ENCODE assay signal across 31 cellular contexts in the genomic region with DNA sequence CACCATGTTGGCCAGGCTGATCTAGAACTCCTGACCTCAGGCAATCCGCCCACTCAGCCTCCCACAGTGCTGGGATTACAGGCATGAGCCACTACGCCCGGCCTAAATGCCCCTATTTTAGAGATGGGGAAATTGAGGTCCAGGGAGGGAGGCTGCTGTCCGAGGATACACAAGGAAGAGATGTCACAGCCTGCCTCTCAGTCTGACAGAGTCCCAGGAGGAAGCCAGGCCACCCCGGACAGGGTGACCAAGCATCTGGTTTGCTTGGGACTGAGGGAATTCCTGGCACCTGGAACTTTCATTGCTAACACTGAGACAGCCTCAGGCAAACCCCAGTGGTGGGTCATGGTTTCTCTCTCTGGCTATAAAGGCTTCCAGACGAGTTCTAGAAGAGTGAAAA. TPM values are rescaled to one million over a fixed set of nuclear protein-coding genes. Genes with fewer than 3 reads are reported as not detected.
DNase-seq lines count a peak whose midpoint lies in the region; ATAC-seq and TF ChIP-seq lines count a peak whose summit lies in the region.
"Had no signal": no experiment of that assay in that cellular context is flagged by ENCODE, and none has a peak within 500 bp of the region (broad histone marks: within the 10 kb centered on the region; RNA-seq: fewer than 3 reads in every experiment).

No MANE protein-coding gene starts in this region.

- H3K27ac Mint-ChIP-seq in stimulated activated naive B cell treated with anti-CD40 and anti-IgM and Interleukin-4, amounts not matched to agents 10 μg/mL and 1 μg/mL and 100 μg/mL, for 72 hours, result peak overlapping the region; percentile 84
- no peak overlapping the region for H3K27ac Mint-ChIP-seq in natural killer cell
- H3K27ac Mint-ChIP-seq: activated B cell treated with CpG ODN at 0.5 μM for 24 hours, endodermal cell had no signal

- intact Hi-C loops in OCI-LY7 (cut with micrococcal nuclease; ENCODE audit: unreplicated experiment) (loop anchor here (2.0 kb wide), 1 partner anchor 31 kb away; a partner anchor contains a TSS), natural killer cell (cut with micrococcal nuclease) (no loop called here)

- H3K9me3 Mint-ChIP-seq in stimulated activated naive B cell treated with anti-CD40 and anti-IgM and Interleukin-4, amounts not matched to agents 10 μg/mL and 1 μg/mL and 100 μg/mL, for 72 hours, result no peaks in the 10 kb centered on the region
- no peaks in the 10 kb centered on the region for H3K9me3 Mint-ChIP-seq in natural killer cell
- H3K9me3 Mint-ChIP-seq: activated B cell treated with CpG ODN at 0.5 μM for 24 hours; activated T-cell treated with anti-CD3 and anti-CD28 coated beads, Interleukin-2, amount 50 U/mL, for 4 hours; endodermal cell; neural crest cell had no signal

- CTCF ChIA-PET in SK-N-SH (lab: Yijun Ruan, JAX) (interaction anchor here (1.4 kb wide), 1 partner anchor 31 kb away, joined by 3 read pairs; a partner anchor contains a TSS), OCI-LY7 (lab: Charles Lee; ENCODE audit: unreplicated experiment) (no interaction called here)

- no peaks in the 10 kb centered on the region for H3K27me3 ChIP-seq in SK-N-SH (ENCODE audit: insufficient read depth)
- H3K27me3 ChIP-seq: pancreas, transverse colon had no signal

- H3K9ac ChIP-seq in SK-N-SH, result no peak overlapping the region

- DNase-seq in SK-N-SH (peak; percentile 36), OCI-LY7 (ENCODE audit: low spot score) (peak; percentile 21), natural killer cell (no peak), amygdala (lab: John Stamatoyannopoulos, UW) (no peak), epidermal melanocyte (ENCODE audit: insufficient read length, low spot score) (no peak)
- no peak for DNase-seq in stimulated activated naive B cell treated with anti-CD40 and anti-IgM and Interleukin-4, amounts not matched to agents 10 μg/mL and 1 μg/mL and 100 μg/mL, for 72 hours
- DNase-seq: activated B cell treated with CpG ODN at 0.5 μM for 24 hours; activated CD4-positive, alpha-beta T cell treated with anti-CD3 and anti-CD28 coated beads, Interleukin-2, amount 50 U/mL, for 1 hour; activated gamma-delta T cell treated with Interleukin-2 at 50 U/mL for 16 hours; activated T-cell treated with anti-CD3 and anti-CD28 coated beads, Interleukin-2, amount 50 U/mL, for 4 hours; COR-L47; dermis blood vessel endothelial cell; DMS53; endodermal cell; GDM1; left ventricle myocardium inferior; mesenchymal stem cell; NCI-H1048; NCI-H2171; pancreas; stimulated activated CD4-positive, alpha-beta T cell treated with anti-CD3 and anti-CD28 coated beads, Interleukin-2, amount 100 ng/mL, for 24 hours; T-helper 1 cell; transverse colon had no signal

- H2AFZ ChIP-seq in SK-N-SH (ENCODE audit: low read depth) (no peak overlapping the region), OCI-LY7 (ENCODE audit: low read length) (peak overlapping the region; percentile 95)

- POLR2A ChIA-PET in SK-N-SH (lab: Yijun Ruan, JAX) (no interaction called here), OCI-LY7 (lab: Charles Lee) (no interaction called here)

- H4K20me1 ChIP-seq in SK-N-SH (ENCODE audit: insufficient read depth) (no peaks in the 10 kb centered on the region), OCI-LY7 (ENCODE audit: insufficient read depth, low read length) (no peaks in the 10 kb centered on the region)

- H3F3A ChIP-seq in SK-N-SH (replicated peaks; ENCODE audit: insufficient read depth), result no peaks in the 10 kb centered on the region

- H3K36me3 ChIP-seq in SK-N-SH (replicated peaks in 1 of 2; ENCODE audit: control insufficient read depth in 1 of 2, insufficient read depth in 2 of 2, low read length in 1 of 2) (no peaks in the 10 kb centered on the region), OCI-LY7 (ENCODE audit: insufficient read depth, low read length) (no peaks in the 10 kb centered on the region)
- H3K36me3 ChIP-seq: left ventricle myocardium inferior, pancreas, transverse colon had no signal

- H3K9me2 ChIP-seq in SK-N-SH (no peaks in the 10 kb centered on the region), OCI-LY7 (ENCODE audit: insufficient read depth, low read length) (no peaks in the 10 kb centered on the region)

- peaks cover 0 to 2% of the 10 kb centered on the region in 2 experiments; a peak in 1 of 4 replicates for H3K4me1 ChIP-seq in SK-N-SH (ENCODE audit: control insufficient read depth in 1 of 2, insufficient read depth in 2 of 2, low read depth in 1 of 2, low read length in 1 of 2)
- peaks cover 63% of the 10 kb centered on the region for H3K4me1 ChIP-seq in OCI-LY7 (ENCODE audit: insufficient read depth, low read length, poor library complexity, severe bottlenecking)
- H3K4me1 ChIP-seq: left ventricle myocardium inferior, pancreas, transverse colon had no signal

- no peak for TF ChIP-seq CTCF in SK-N-SH (IDR thresholded peaks at IDR 0.05)
- no peak for TF ChIP-seq CTCF in OCI-LY7 (conservative IDR thresholded peaks at IDR 0.05; ENCODE audit: low read length)
- no peak for TF ChIP-seq CTCF in natural killer cell (IDR thresholded peaks at IDR 0.05)

- H3K4me2 ChIP-seq in SK-N-SH (no peak overlapping the region), OCI-LY7 (ENCODE audit: low read length) (peak overlapping the region; percentile 40)

- H3K27ac ChIP-seq in SK-N-SH (ENCODE audit: low read depth in 2 of 2, low read length in 1 of 2), result no peak overlapping the region
- H3K27ac ChIP-seq in OCI-LY7 (ENCODE audit: low read depth, low read length, poor library complexity, severe bottlenecking), result peak overlapping the region; percentile 62
- H3K27ac ChIP-seq: 22Rv1, C4-2B, left ventricle myocardium inferior, pancreas, RWPE1, transverse colon had no signal

- no peak for TF ChIP-seq EP300 in SK-N-SH (IDR thresholded peaks at IDR 0.05; ENCODE audit: borderline replicate concordance in 1 of 2, low read depth in 1 of 2, low read length in 1 of 2)

- no TSS peak for BruUV-seq in OCI-LY7 (replicated peaks; lab: Mats Ljungman, UMichigan)

- ATAC-seq in SK-N-SH treated with all-trans-retinoic acid at 6 μM for 48 hours (no peak), GM21723 (IDR thresholded peaks at IDR 0.05; ENCODE audit: unreplicated experiment) (peak; percentile 17), natural killer cell (no peak)
- no peak for ATAC-seq in stimulated activated naive B cell treated with anti-CD40 and anti-IgM and Interleukin-4, amounts not matched to agents 10 μg/mL and 1 μg/mL and 100 μg/mL, for 72 hours (replicated peaks)
- ATAC-seq: activated T-cell treated with anti-CD3 and anti-CD28 coated beads, Interleukin-2, amount 50 U/mL, for 4 hours; esophagus mucosa; HCT116; pancreas had no signal

- H3K9me3 ChIP-seq in SK-N-SH (no peaks in the 10 kb centered on the region), OCI-LY7 (ENCODE audit: low read length) (no peaks in the 10 kb centered on the region)
- H3K9me3 ChIP-seq: left ventricle myocardium inferior, pancreas, transverse colon had no signal

- 60% methylated on average over 6 of the region's 6 CpGs for WGBS in SK-N-SH (ENCODE audit: low lambda C conversion rate)

- peaks cover 4% of the 10 kb centered on the region in 2 donors for H3K27me3 Mint-ChIP-seq in stimulated activated naive B cell treated with anti-CD40 and anti-IgM and Interleukin-4, amounts not matched to agents 10 μg/mL and 1 μg/mL and 100 μg/mL, for 72 hours
- H3K27me3 Mint-ChIP-seq in natural killer cell (ENCODE audit: low read depth in 2 of 2), result peaks cover 6 to 8% of the 10 kb centered on the region in 2 donors

- no peak for TF ChIP-seq RAD21 in SK-N-SH (IDR thresholded peaks at IDR 0.05; ENCODE audit: low read length)

- H3K4me3 Mint-ChIP-seq in stimulated activated naive B cell treated with anti-CD40 and anti-IgM and Interleukin-4, amounts not matched to agents 10 μg/mL and 1 μg/mL and 100 μg/mL, for 72 hours, result no peak overlapping the region
- no peak overlapping the region for H3K4me3 Mint-ChIP-seq in natural killer cell
- H3K4me3 Mint-ChIP-seq: activated B cell treated with CpG ODN at 0.5 μM for 24 hours; activated T-cell treated with anti-CD3 and anti-CD28 coated beads, Interleukin-2, amount 50 U/mL, for 4 hours; endodermal cell; neural crest cell had no signal

- no peak overlapping the region for H3K4me3 ChIP-seq in SK-N-SH (ENCODE audit: low read depth in 2 of 2, low read length in 1 of 2)
- no peak overlapping the region for H3K4me3 ChIP-seq in OCI-LY7 (ENCODE audit: low read depth, low read length, poor library complexity, severe bottlenecking)
- H3K4me3 ChIP-seq: left ventricle myocardium inferior, pancreas, transverse colon had no signal

- H3K4me1 Mint-ChIP-seq in stimulated activated naive B cell treated with anti-CD40 and anti-IgM and Interleukin-4, amounts not matched to agents 10 μg/mL and 1 μg/mL and 100 μg/mL, for 72 hours, result peaks cover 16 to 22% of the 10 kb centered on the region in 2 donors
- H3K4me1 Mint-ChIP-seq in natural killer cell, result no peaks in the 10 kb centered on the region
- H3K4me1 Mint-ChIP-seq: endodermal cell had no signal

- H3K79me2 ChIP-seq in SK-N-SH (ENCODE audit: insufficient read depth), result no peaks in the 10 kb centered on the region
- no peaks in the 10 kb centered on the region for H3K79me2 ChIP-seq in OCI-LY7 (ENCODE audit: insufficient read depth, low read depth, low read length)

- H3K36me3 Mint-ChIP-seq in stimulated activated naive B cell treated with anti-CD40 and anti-IgM and Interleukin-4, amounts not matched to agents 10 μg/mL and 1 μg/mL and 100 μg/mL, for 72 hours, result no peaks in the 10 kb centered on the region
- no peaks in the 10 kb centered on the region for H3K36me3 Mint-ChIP-seq in natural killer cell

TF ChIP-seq in SK-N-SH, 30 proteins besides CTCF, POLR2A, EP300 and RAD21 (continues in another document):
- TF ChIP-seq NFIC (IDR thresholded peaks at IDR 0.05; ENCODE audit: borderline replicate concordance), result no peak
- TF ChIP-seq, protein P1, sequence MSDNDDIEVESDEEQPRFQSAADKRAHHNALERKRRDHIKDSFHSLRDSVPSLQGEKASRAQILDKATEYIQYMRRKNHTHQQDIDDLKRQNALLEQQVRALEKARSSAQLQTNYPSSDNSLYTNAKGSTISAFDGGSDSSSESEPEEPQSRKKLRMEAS (IDR thresholded peaks at IDR 0.05; ENCODE audit: low read depth), result no peak

TF ChIP-seq in SK-N-SH treated with all-trans-retinoic acid at 6 μM for 48 hours, 23 proteins besides CTCF, POLR2A, EP300 and RAD21 (continues in another document):
- TF ChIP-seq ZFP30 (CRISPR knock-in tag; IDR thresholded peaks at IDR 0.05), result no peak
- no peak for TF ChIP-seq CSDC2 (CRISPR knock-in tag; IDR thresholded peaks at IDR 0.05)

RNA-seq across cellular contexts. Expression of a gene that starts 30.6 kb away (rescaled TPM):
- 12.7 and 17.9 TPM in 2 replicates for polyA plus RNA-seq in SK-N-SH (2012; rRNA removed)
- 5.1 and 9.1 TPM in 2 replicates for polyA plus RNA-seq in SK-N-SH (2012; cell fraction: cytosol; rRNA removed)
- 55.2 and 70.8 TPM in 2 replicates for polyA plus RNA-seq in SK-N-SH (2012; cell fraction: nucleus; rRNA removed)
- 0.13 and 0.19 TPM in 2 replicates for total RNA-seq in OCI-LY7 (2014; rRNA removed; shearing (Covaris generic))
- total RNA-seq in OCI-LY7 (2022) (0.08 and 0.11 TPM in 2 replicates), natural killer cell (under 1 TPM in 2 of 3 donors, not detected in 1; 0.10 to 0.16 TPM)

RNA-seq across cellular contexts. Expression of a gene that starts 30.8 kb away (rescaled TPM):
- polyA plus RNA-seq in SK-N-SH (2012; rRNA removed), result 163 and 174 TPM in 2 replicates
- polyA plus RNA-seq in SK-N-SH (2012; cell fraction: cytosol; rRNA removed), result 248 and 402 TPM in 2 replicates
- 56.0 and 94.9 TPM in 2 replicates for polyA plus RNA-seq in SK-N-SH (2012; cell fraction: nucleus; rRNA removed)
- 152 and 276 TPM in 2 replicates for total RNA-seq in OCI-LY7 (2014; rRNA removed; shearing (Covaris generic))
- total RNA-seq in OCI-LY7 (2022) (284 and 286 TPM in 2 replicates), natural killer cell (100 to 1,000 TPM; 316 to 348 (median 329) TPM)

Comparison
In these comparisons a context has a peak if more than half of its experiments do, and no peak if none do; other contexts are left out.
1. DNase-seq: peak in SK-N-SH (single experiment) and OCI-LY7 (single experiment); none in stimulated activated naive B cell treated with anti-CD40 and anti-IgM and Interleukin-4, amounts not matched to agents 10 μg/mL and 1 μg/mL and 100 μg/mL, for 72 hours (single experiment), natural killer cell (single experiment), amygdala (0 of 56) and epidermal melanocyte (single experiment).